In genomic region chr13:18948664-18949488, GRCh38 we compare ENCODE assay signal across 16 cellular contexts.
"Had no signal": no experiment of that assay in that cellular context is flagged by ENCODE, and none has a peak within 500 bp of the region (broad histone marks: within the 10 kb centered on the region; RNA-seq: fewer than 3 reads in every experiment).

No MANE protein-coding gene starts in this region.

- H3K27ac ChIP-seq: epithelial cell of prostate, esophagus muscularis mucosa, gastrocnemius medialis, heart right ventricle, sigmoid colon, skin epidermis had no signal

- H3K9me3 ChIP-seq: esophagus muscularis mucosa, gastrocnemius medialis, heart right ventricle, sigmoid colon had no signal

- H3K4me3 Mint-ChIP-seq: dendritic cell treated with granulocyte-macrophage colony-stimulating factor and Interleukin-4, amounts not matched to agents 40 ng/mL and 50 ng/mL, for 4 days; effector memory CD8-positive, alpha-beta T cell; immature natural killer cell; naive thymus-derived CD4-positive, alpha-beta T cell; nephron progenitor cell had no signal

- H3K4me3 ChIP-seq: esophagus muscularis mucosa, gastrocnemius medialis, heart right ventricle, sigmoid colon, skin epidermis had no signal

- H3K36me3 Mint-ChIP-seq: immature natural killer cell; naive thymus-derived CD4-positive, alpha-beta T cell had no signal

- H3K4me1 Mint-ChIP-seq: immature natural killer cell; naive thymus-derived CD4-positive, alpha-beta T cell; nephron progenitor cell had no signal

- H3K27me3 Mint-ChIP-seq: dendritic cell treated with granulocyte-macrophage colony-stimulating factor and Interleukin-4, amounts not matched to agents 40 ng/mL and 50 ng/mL, for 4 days; effector memory CD8-positive, alpha-beta T cell; naive thymus-derived CD4-positive, alpha-beta T cell had no signal

- H3K9me3 Mint-ChIP-seq: effector memory CD8-positive, alpha-beta T cell had no signal

- DNase-seq: effector memory CD8-positive, alpha-beta T cell; gastrocnemius medialis; heart right ventricle; hypothalamus; immature natural killer cell; mammary epithelial cell; naive thymus-derived CD4-positive, alpha-beta T cell; nephron progenitor cell; sigmoid colon; stimulated activated CD4-positive, alpha-beta T cell treated with anti-CD3 and anti-CD28 coated beads, Interleukin-12 subunit alpha, Interleukin-12 subunit beta, amount 100 ng/mL, for 4 hours; stimulated activated naive CD4-positive, alpha-beta T cell treated with Interleukin-2 at 50 U/mL for 16 hours; trophoblast cell had no signal

- H3K27ac Mint-ChIP-seq: dendritic cell treated with granulocyte-macrophage colony-stimulating factor and Interleukin-4, amounts not matched to agents 40 ng/mL and 50 ng/mL, for 4 days; effector memory CD8-positive, alpha-beta T cell; immature natural killer cell; naive thymus-derived CD4-positive, alpha-beta T cell; nephron progenitor cell had no signal

- H3K27me3 ChIP-seq: gastrocnemius medialis had no signal

- H3K36me3 ChIP-seq: esophagus muscularis mucosa, gastrocnemius medialis, heart right ventricle, sigmoid colon had no signal

- ATAC-seq: effector memory CD8-positive, alpha-beta T cell; gastrocnemius medialis; heart right ventricle; naive thymus-derived CD4-positive, alpha-beta T cell had no signal

- H3K4me1 ChIP-seq: esophagus muscularis mucosa, gastrocnemius medialis, heart right ventricle, sigmoid colon had no signal
